Comparison of ENCODE assay signal across 9 cellular contexts in genomic region chr12:105352049-105352448, GRCh38. TPM values are rescaled to one million over a fixed set of nuclear protein-coding genes. Genes with fewer than 3 reads are reported as not detected.
A peak's percentile ranks its signal among the peaks of the same experiment; 100 is the strongest.
DNase-seq lines count a peak whose midpoint lies in the region; ATAC-seq lines count a peak whose summit lies in the region.
"Had no signal": no experiment of that assay in that cellular context is flagged by ENCODE, and none has a peak within 500 bp of the region (broad histone marks: within the 10 kb centered on the region; RNA-seq: fewer than 3 reads in every experiment).

No MANE protein-coding gene starts in this region.

- H3K27ac Mint-ChIP-seq in activated CD4-positive, alpha-beta memory T cell treated with anti-CD3 and anti-CD28 coated beads, Interleukin-2, amount 10 ng/mL, durations not matched to agents 7 days and 5 days = peak overlapping the region; percentile 9
- H3K27ac Mint-ChIP-seq in activated CD4-positive, alpha-beta memory T cell treated with anti-CD3 and anti-CD28 coated beads for 36 hours = no peak overlapping the region
- peak overlapping the region; percentile 61 for H3K27ac Mint-ChIP-seq in stimulated activated memory B cell treated with anti-CD40 and anti-IgM and Interleukin-4, amounts not matched to agents 10 μg/mL and 1 μg/mL and 100 μg/mL, for 72 hours

- no peak overlapping the region for H3K4me3 Mint-ChIP-seq in activated CD4-positive, alpha-beta memory T cell treated with anti-CD3 and anti-CD28 coated beads, Interleukin-2, amount 10 ng/mL, durations not matched to agents 7 days and 5 days
- no peak overlapping the region for H3K4me3 Mint-ChIP-seq in activated CD4-positive, alpha-beta memory T cell treated with anti-CD3 and anti-CD28 coated beads for 36 hours
- peak overlapping the region; percentile 7 for H3K4me3 Mint-ChIP-seq in stimulated activated memory B cell treated with anti-CD40 and anti-IgM and Interleukin-4, amounts not matched to agents 10 μg/mL and 1 μg/mL and 100 μg/mL, for 72 hours

- no peaks in the 10 kb centered on the region for H3K27me3 Mint-ChIP-seq in activated CD4-positive, alpha-beta memory T cell treated with anti-CD3 and anti-CD28 coated beads, Interleukin-2, amount 10 ng/mL, durations not matched to agents 7 days and 5 days
- no peaks in the 10 kb centered on the region for H3K27me3 Mint-ChIP-seq in activated CD4-positive, alpha-beta memory T cell treated with anti-CD3 and anti-CD28 coated beads for 36 hours
- no peaks in the 10 kb centered on the region for H3K27me3 Mint-ChIP-seq in stimulated activated memory B cell treated with anti-CD40 and anti-IgM and Interleukin-4, amounts not matched to agents 10 μg/mL and 1 μg/mL and 100 μg/mL, for 72 hours

- POLR2A ChIA-PET in activated CD4-positive, alpha-beta memory T cell treated with anti-CD3 and anti-CD28 coated beads, Interleukin-2, amount 10 ng/mL, durations not matched to agents 7 days and 5 days (lab: Charles Lee) = interaction anchor here (1.5 kb wide), 1 partner anchor 14 kb away, joined by 3 read pairs; no protein-coding TSS in a partner anchor
- POLR2A ChIA-PET in activated CD4-positive, alpha-beta memory T cell treated with anti-CD3 and anti-CD28 coated beads for 36 hours (lab: Charles Lee) = no interaction called here

- H3K4me1 Mint-ChIP-seq in activated CD4-positive, alpha-beta memory T cell treated with anti-CD3 and anti-CD28 coated beads, Interleukin-2, amount 10 ng/mL, durations not matched to agents 7 days and 5 days = peaks cover 59% of the 10 kb centered on the region
- peaks cover 6% of the 10 kb centered on the region for H3K4me1 Mint-ChIP-seq in activated CD4-positive, alpha-beta memory T cell treated with anti-CD3 and anti-CD28 coated beads for 36 hours (ENCODE audit: low read depth)
- H3K4me1 Mint-ChIP-seq in stimulated activated memory B cell treated with anti-CD40 and anti-IgM and Interleukin-4, amounts not matched to agents 10 μg/mL and 1 μg/mL and 100 μg/mL, for 72 hours = peaks cover 35% of the 10 kb centered on the region

- CTCF ChIA-PET in activated CD4-positive, alpha-beta memory T cell treated with anti-CD3 and anti-CD28 coated beads, Interleukin-2, amount 10 ng/mL, durations not matched to agents 7 days and 5 days (lab: Charles Lee) = no interaction called here
- CTCF ChIA-PET in activated CD4-positive, alpha-beta memory T cell treated with anti-CD3 and anti-CD28 coated beads for 36 hours (lab: Charles Lee) = no interaction called here

- H3K36me3 Mint-ChIP-seq in activated CD4-positive, alpha-beta memory T cell treated with anti-CD3 and anti-CD28 coated beads, Interleukin-2, amount 10 ng/mL, durations not matched to agents 7 days and 5 days (ENCODE audit: low read depth) = peaks cover 62% of the 10 kb centered on the region
- peaks cover 4% of the 10 kb centered on the region for H3K36me3 Mint-ChIP-seq in activated CD4-positive, alpha-beta memory T cell treated with anti-CD3 and anti-CD28 coated beads for 36 hours
- peaks cover 14% of the 10 kb centered on the region for H3K36me3 Mint-ChIP-seq in stimulated activated memory B cell treated with anti-CD40 and anti-IgM and Interleukin-4, amounts not matched to agents 10 μg/mL and 1 μg/mL and 100 μg/mL, for 72 hours

- DNase-seq in activated CD4-positive, alpha-beta memory T cell treated with anti-CD3 and anti-CD28 coated beads, Interleukin-2, amount 10 ng/mL, durations not matched to agents 7 days and 5 days = no peak
- DNase-seq in activated CD4-positive, alpha-beta memory T cell treated with anti-CD3 and anti-CD28 coated beads for 36 hours = no peak
- no peak for DNase-seq in left ventricle myocardium superior
- no peak for DNase-seq in NCI-H524 (lab: John Stamatoyannopoulos, UW)
- DNase-seq in activated CD8-positive, alpha-beta memory T cell treated with anti-CD3 and anti-CD28 coated beads, Interleukin-2, amount 50 U/mL, for 48 hours = no peak
- DNase-seq: gastrocnemius medialis had no signal

- ATAC-seq in HG02610 (IDR thresholded peaks at IDR 0.05; ENCODE audit: unreplicated experiment) (peak; percentile 92), HG03571 (IDR thresholded peaks at IDR 0.05; ENCODE audit: unreplicated experiment) (peak; percentile 94), left ventricle myocardium superior (no peak)
- ATAC-seq in stimulated activated memory B cell treated with anti-CD40 and anti-IgM and Interleukin-4, amounts not matched to agents 10 μg/mL and 1 μg/mL and 100 μg/mL, for 72 hours = peak; percentile 95
- ATAC-seq: gastrocnemius medialis had no signal

- H3K9me3 Mint-ChIP-seq in activated CD4-positive, alpha-beta memory T cell treated with anti-CD3 and anti-CD28 coated beads, Interleukin-2, amount 10 ng/mL, durations not matched to agents 7 days and 5 days = no peaks in the 10 kb centered on the region
- no peaks in the 10 kb centered on the region for H3K9me3 Mint-ChIP-seq in activated CD4-positive, alpha-beta memory T cell treated with anti-CD3 and anti-CD28 coated beads for 36 hours
- H3K9me3 Mint-ChIP-seq in stimulated activated memory B cell treated with anti-CD40 and anti-IgM and Interleukin-4, amounts not matched to agents 10 μg/mL and 1 μg/mL and 100 μg/mL, for 72 hours = peaks cover 8% of the 10 kb centered on the region

- intact Hi-C loops in activated CD4-positive, alpha-beta memory T cell treated with anti-CD3 and anti-CD28 coated beads for 36 hours (cut with micrococcal nuclease) = no loop called here
- intact Hi-C loops in left ventricle myocardium superior (cut with micrococcal nuclease) = no loop called here

RNA-seq across cellular contexts. Expression of gene C12orf75, which starts 21.6 kb away (rescaled TPM):
- total RNA-seq in activated CD4-positive, alpha-beta memory T cell treated with anti-CD3 and anti-CD28 coated beads, Interleukin-2, amount 10 ng/mL, durations not matched to agents 7 days and 5 days = 100 to 1,000 TPM; 288 to 312 TPM
- 10 to 100 TPM; 73.7 to 79.7 TPM for total RNA-seq in activated CD4-positive, alpha-beta memory T cell treated with anti-CD3 and anti-CD28 coated beads for 36 hours
- 1.8 TPM for total RNA-seq in left ventricle myocardium superior

Comparison
In these comparisons a context has a peak if more than half of its experiments do, and no peak if none do; other contexts are left out.
1. RNA of gene C12orf75, which starts 21.6 kb away (total RNA-seq): 288 to 312 TPM in activated CD4-positive, alpha-beta memory T cell treated with anti-CD3 and anti-CD28 coated beads, Interleukin-2, amount 10 ng/mL, durations not matched to agents 7 days and 5 days and 73.7 to 79.7 TPM in activated CD4-positive, alpha-beta memory T cell treated with anti-CD3 and anti-CD28 coated beads for 36 hours; 1.8 TPM in left ventricle myocardium superior (single experiment); every median in the first group is over 10 times any median in the second.